9 cellular contexts compared by ENCODE assay signal in the genomic region with DNA sequence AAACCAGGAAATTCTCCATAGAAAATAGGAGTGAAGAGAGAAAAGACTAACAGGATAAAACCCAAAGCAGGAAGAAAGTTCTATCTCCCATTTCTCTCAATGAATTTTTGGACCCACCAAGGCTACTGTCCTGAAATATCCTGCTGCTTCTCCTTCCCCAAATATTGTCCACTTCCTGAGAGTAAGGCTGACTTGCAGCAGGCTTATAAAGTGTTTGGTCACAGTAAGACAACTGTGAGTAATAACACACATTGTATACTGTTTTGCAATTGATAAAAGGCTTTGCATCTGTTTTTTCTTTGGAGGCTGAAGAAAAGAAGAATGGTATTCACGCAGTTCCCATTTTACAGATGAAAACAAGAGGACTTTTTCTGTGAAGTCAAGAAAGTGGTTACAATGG. TPM values are rescaled to one million over a fixed set of nuclear protein-coding genes. Genes with fewer than 3 reads are reported as not detected.
DNase-seq lines count a peak whose midpoint lies in the region; ATAC-seq, FAIRE-seq and TF ChIP-seq lines count a peak whose summit lies in the region.
"Not testable (repeated sequence)": the region's sequence is repeated elsewhere in the genome, so short reads cannot be mapped to it uniquely, and the experiment has no call there.
"Had no signal": no experiment of that assay in that cellular context is flagged by ENCODE, and none has a peak within 500 bp of the region (broad histone marks: within the 10 kb centered on the region; RNA-seq: fewer than 3 reads in every experiment).

No MANE protein-coding gene starts in this region.

- not testable (repeated sequence) for ATAC-seq in WTC11

- H2AFZ ChIP-seq in keratinocyte (ENCODE audit: control insufficient read depth, low read length) = not testable (repeated sequence)

- H3K9me3 ChIP-seq in keratinocyte (ENCODE audit: control insufficient read depth, low read depth, low read length) = not testable (repeated sequence)

- dilution Hi-C loops in keratinocyte (cut with MboI; ENCODE audit: extremely low pct_ligation_motif_present, low sequenced_read_pairs) = not testable (repeated sequence)

- H3K27me3 Mint-ChIP-seq in WTC11 (ENCODE audit: low read depth) = peaks cover 78% of the 10 kb centered on the region
- H3K27me3 Mint-ChIP-seq in brain = peaks cover 50% of the 10 kb centered on the region
- not testable (repeated sequence) for H3K27me3 Mint-ChIP-seq in osteocyte (ENCODE audit: unreplicated experiment)

- not testable (repeated sequence) for H3K9me3 Mint-ChIP-seq in WTC11; brain; osteocyte (ENCODE audit: unreplicated experiment)

- TF ChIP-seq CTCF in WTC11 (IDR thresholded peaks at IDR 0.05); brain (conservative IDR thresholded peaks at IDR 0.05); epithelial cell of esophagus (IDR thresholded peaks at IDR 0.05; ENCODE audit: insufficient read depth, low read depth, low read length, missing control alignments); keratinocyte (optimal IDR thresholded peaks at IDR 0.05 in 1 of 3, IDR thresholded peaks at IDR 0.05 in 1 of 3, conservative IDR thresholded peaks at IDR 0.05 in 1 of 3; ENCODE audit: extremely low read depth in 1 of 3, insufficient read depth in 2 of 3, low read length in 3 of 3); osteocyte (IDR thresholded peaks at IDR 0.05): not testable (repeated sequence)

- H3K4me3 ChIP-seq in epithelial cell of esophagus (ENCODE audit: low read length); keratinocyte (ENCODE audit: control insufficient read depth in 2 of 3, extremely low read depth in 1 of 3, insufficient read depth in 2 of 3, low read depth in 1 of 3, low read length in 3 of 3): not testable (repeated sequence)

- not testable (repeated sequence) for H3K9me1 ChIP-seq in keratinocyte (ENCODE audit: control insufficient read depth, extremely low read depth, insufficient read depth, low read length)

- not testable (repeated sequence) for FAIRE-seq in keratinocyte (lab: Jason Lieb, UNC)

- CTCF ChIA-PET in WTC11 (lab: Charles Lee) = not testable (repeated sequence)

- H3K27me3 ChIP-seq in keratinocyte (ENCODE audit: control insufficient read depth, extremely low read depth, insufficient read depth, low read length) = not testable (repeated sequence)

- H3K36me3 ChIP-seq in keratinocyte (ENCODE audit: control insufficient read depth in 2 of 2, extremely low read depth in 1 of 2, insufficient read depth in 2 of 2, low read length in 2 of 2) = not testable (repeated sequence)

- H3K9ac ChIP-seq in keratinocyte (ENCODE audit: control insufficient read depth, extremely low read depth, insufficient read depth, low read length) = not testable (repeated sequence)

- H3K4me2 ChIP-seq in keratinocyte (ENCODE audit: control insufficient read depth, extremely low read depth, insufficient read depth, low read depth, low read length) = peak overlapping the region; percentile 62

- not testable (repeated sequence) for H3K36me3 Mint-ChIP-seq in WTC11; brain; osteocyte (ENCODE audit: unreplicated experiment)

- not testable (repeated sequence) for H4K20me1 ChIP-seq in keratinocyte (ENCODE audit: control insufficient read depth, extremely low read depth, insufficient read depth, low read length)

- H3K27ac ChIP-seq in keratinocyte (ENCODE audit: control insufficient read depth, insufficient read depth, low read length) = peak overlapping the region; percentile 72

- POLR2A ChIA-PET in WTC11 (lab: Charles Lee) = not testable (repeated sequence)

- H3K27ac Mint-ChIP-seq in WTC11; brain; osteocyte (ENCODE audit: unreplicated experiment): not testable (repeated sequence)

- H3K4me3 Mint-ChIP-seq in WTC11 = peak overlapping the region; percentile 69; the same call in 1 of the 2 replicates
- H3K4me3 Mint-ChIP-seq in brain = peak overlapping the region in 4 of 5 experiments; percentile 80 to 89 (median 81)
- peak overlapping the region; percentile 86 for H3K4me3 Mint-ChIP-seq in osteocyte (ENCODE audit: unreplicated experiment)

- DNase-seq in EL (peak; percentile 8), LHCN-M2 (ENCODE audit: low read depth) (peak; percentile 24), epithelial cell of esophagus (ENCODE audit: low read depth) (peak; percentile 1)
- DNase-seq in WTC11 (ENCODE audit: low spot score); keratinocyte (ENCODE audit: low read depth, low spot score); osteocyte (ENCODE audit: extremely low spot score, unreplicated experiment): not testable (repeated sequence)

- not testable (repeated sequence) for H3K79me2 ChIP-seq in keratinocyte (ENCODE audit: control insufficient read depth, insufficient read depth, low read length)

- H3K4me1 Mint-ChIP-seq in WTC11, brain: not testable (repeated sequence)
- peaks cover 16% of the 10 kb centered on the region for H3K4me1 Mint-ChIP-seq in osteocyte (ENCODE audit: unreplicated experiment)

- H3K4me1 ChIP-seq in keratinocyte (ENCODE audit: control insufficient read depth, extremely low read depth, insufficient read depth, low read length) = not testable (repeated sequence)

RNA-seq across cellular contexts. Expression of gene FOXD4L6, which starts 52.8 kb away (rescaled TPM):
- total RNA-seq in LHCN-M2 (2014; rRNA removed) (0.38 TPM in 1 of 2 replicates, not detected in the other), WTC11 (2021) (not detected in 3 replicates), osteocyte (not detected in 2 replicates)
- not detected for polyA plus RNA-seq in LHCN-M2 (2012)
- polyA plus RNA-seq in brain (ENCODE audit: insufficient read depth, low read depth, low replicate concordance) (0.51 TPM), keratinocyte (0.03 to 0.19 TPM in 2 of 3 replicates, not detected in the other)
- not detected for polyA plus RNA-seq in keratinocyte (2011; ENCODE audit: low read depth)
- not detected in 2 replicates for polyA plus RNA-seq in keratinocyte (2011; cell fraction: cytosol; rRNA removed)
- polyA plus RNA-seq in keratinocyte (2011; cell fraction: nucleus; rRNA removed) = 0.24 and 0.34 TPM in 2 replicates
- not detected in 2 replicates for polyA plus RNA-seq in keratinocyte (2012; ENCODE audit: low replicate concordance)
- 0.33 to 0.40 TPM in 2 of 3 replicates, not detected in the other for polyA minus RNA-seq in keratinocyte
- not detected for polyA minus RNA-seq in keratinocyte (2011; cell fraction: cytosol; rRNA and poly(A)+ RNA removed)
- 0.39 and 0.63 TPM in 2 replicates for polyA minus RNA-seq in keratinocyte (2011; cell fraction: nucleus; rRNA and poly(A)+ RNA removed)
- total RNA-seq: CD4-positive, alpha-beta memory T cell had no signal
- polyA plus RNA-seq: BJ; CD4-positive, alpha-beta memory T cell had no signal
